ENCODE assay signal across 8 cellular contexts in the genomic region with DNA sequence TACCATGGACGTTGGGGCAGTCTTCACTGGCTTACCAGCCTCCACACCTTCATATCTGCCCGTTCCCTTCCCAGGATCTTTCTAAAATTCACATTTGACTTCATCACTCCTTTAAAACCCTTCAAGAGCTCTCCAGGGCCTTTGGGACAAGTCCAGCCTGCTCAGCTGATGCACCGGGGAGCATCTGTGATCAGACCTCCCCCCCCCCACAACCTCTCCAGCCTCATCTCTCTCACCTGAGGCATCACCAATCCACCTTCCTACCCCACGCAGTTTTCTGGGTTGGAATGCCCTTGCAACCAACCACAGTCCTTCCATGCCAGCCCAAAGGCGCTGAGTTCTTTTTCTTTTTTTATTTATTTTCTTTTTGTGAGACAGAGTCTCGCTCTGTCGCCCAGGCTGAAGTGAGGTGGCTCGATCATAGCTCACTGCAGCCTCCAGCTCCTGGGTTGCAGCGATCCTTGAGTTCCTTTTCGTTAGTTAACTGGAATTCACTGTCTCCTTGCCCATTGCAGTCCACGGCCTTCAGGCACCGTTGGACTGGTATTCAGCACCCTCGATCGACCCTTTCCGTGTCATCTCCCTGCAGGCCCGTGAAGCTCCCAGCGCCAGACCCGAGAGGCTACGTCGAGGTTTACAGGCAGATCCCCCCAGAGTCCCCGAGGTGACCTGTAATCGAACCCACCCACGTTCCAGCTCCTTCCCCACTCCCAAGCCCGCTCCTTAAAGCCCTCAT. TPM values are rescaled to one million over a fixed set of nuclear protein-coding genes. Genes with fewer than 3 reads are reported as not detected.
DNase-seq lines count a peak whose midpoint lies in the region; ATAC-seq and TF ChIP-seq lines count a peak whose summit lies in the region.

No MANE protein-coding gene starts in this region.

- peak overlapping the region; percentile 71 to 84 for H3K27ac ChIP-seq in breast epithelium
- H3K27ac ChIP-seq in testis, result peak overlapping the region; percentile 31 to 50

- H3K4me3 ChIP-seq in LNCaP clone FGC (ENCODE audit: low read depth, low read length) (peak overlapping the region; percentile 97), breast epithelium (peak overlapping the region; percentile 94 to 100 (median 98)), testis (peak overlapping the region; percentile 78 to 99)

- H3K27me3 ChIP-seq in breast epithelium, result no peaks in the 10 kb centered on the region
- H3K27me3 ChIP-seq in testis, result no peaks in the 10 kb centered on the region

- WGBS in testis, 2 donors, result 11 to 13% methylated on average over 20 to 24 of the region's 24 CpGs

- intact Hi-C loops in breast epithelium (cut with DNase I; ENCODE audit: low total_unique reads) (no loop called here), left colon (cut with DNase I, micrococcal nuclease) (no loop called here), testis (cut with DNase I; ENCODE audit: low total_unique reads) (no loop called here)

- H3K36me3 ChIP-seq in breast epithelium (no peaks in the 10 kb centered on the region), testis (ENCODE audit: low read depth, missing control alignments) (no peaks in the 10 kb centered on the region)

- H3K9me3 ChIP-seq in breast epithelium, result no peaks in the 10 kb centered on the region
- H3K9me3 ChIP-seq in testis, result no peaks in the 10 kb centered on the region

- peak; percentile 52 for DNase-seq in GM10266 (ENCODE audit: extremely low spot score)
- DNase-seq in LNCaP clone FGC (ENCODE audit: low read depth), result no peak
- DNase-seq in breast epithelium (ENCODE audit: low spot score in 2 of 2), result no peak
- DNase-seq in left colon, result no peak
- no peak for DNase-seq in testis
- DNase-seq in NOMO-1 treated with DMSO at 0.1 percent for 48 hours (lab: John Stamatoyannopoulos, UW; ENCODE audit: unreplicated experiment), result no peak
- DNase-seq in COLO829 (ENCODE audit: low spot score), result no peak
- no peak for DNase-seq in NCI-H446 (lab: John Stamatoyannopoulos, UW)

- TF ChIP-seq CTCF in GM10266 (IDR thresholded peaks at IDR 0.05; ENCODE audit: control insufficient read depth, insufficient read depth, low read depth, missing control alignments), result no peak
- no peak for TF ChIP-seq CTCF in LNCaP clone FGC (IDR thresholded peaks at IDR 0.05; ENCODE audit: control insufficient read depth, extremely low read depth, insufficient read depth)
- TF ChIP-seq CTCF in breast epithelium (IDR thresholded peaks at IDR 0.05), result no peak
- TF ChIP-seq CTCF in testis (IDR thresholded peaks at IDR 0.05), result no peak

- TF ChIP-seq POLR2A in breast epithelium (IDR thresholded peaks at IDR 0.05) (no peak), testis (IDR thresholded peaks at IDR 0.05) (no peak)

- peak; percentile 27 for ATAC-seq in left colon

- peaks cover 0 to 10% of the 10 kb centered on the region in 2 donors for H3K4me1 ChIP-seq in breast epithelium
- peaks cover 21% of the 10 kb centered on the region for H3K4me1 ChIP-seq in testis

RNA-seq across cellular contexts. Expression of a gene that starts 0.7 kb away (rescaled TPM):
- total RNA-seq in breast epithelium, result 10 to 100 TPM; 15.1 to 28.5 (median 17.8) TPM
- total RNA-seq in left colon, result 1 to 10 TPM; 9.5 to 9.9 TPM
- 10 to 100 TPM; 26.7 to 27.7 TPM for total RNA-seq in testis
- 9.3 TPM for polyA plus RNA-seq in testis (ENCODE audit: insufficient read depth, low read depth, low replicate concordance)

RNA-seq across cellular contexts. Expression of a gene that starts 0.8 kb away (rescaled TPM):
- total RNA-seq in breast epithelium, result 10 to 100 TPM in 2 of 3 donors, 1 to 10 TPM in 1; 7.4 to 20.6 (median 11.6) TPM
- 10 to 100 TPM; 12.6 to 15.2 TPM for total RNA-seq in left colon
- total RNA-seq in testis, result 100 to 1,000 TPM; 221 to 350 TPM
- 540 TPM for polyA plus RNA-seq in testis (ENCODE audit: insufficient read depth, low read depth, low replicate concordance)

RNA-seq across cellular contexts. Expression of a gene that starts 14.7 kb away (rescaled TPM):
- 10 to 100 TPM; 14.3 to 24.2 (median 22.3) TPM for total RNA-seq in breast epithelium
- total RNA-seq in left colon, result 10 to 100 TPM; 49.4 to 50.9 TPM
- 10 to 100 TPM; 33.9 to 46.0 TPM for total RNA-seq in testis
- 73.1 TPM for polyA plus RNA-seq in testis (ENCODE audit: insufficient read depth, low read depth, low replicate concordance)

RNA-seq across cellular contexts. Expression of a gene that starts 30.6 kb away (rescaled TPM):
- 10 to 100 TPM in 2 of 3 donors, 1 to 10 TPM in 1; 8.3 to 24.9 (median 18.1) TPM for total RNA-seq in breast epithelium
- total RNA-seq in left colon, result 1 to 10 TPM; 4.2 to 6.8 TPM
- 10 to 100 TPM in 1 of 2 donors, 1 to 10 TPM in 1; 9.7 to 10.3 TPM for total RNA-seq in testis
- 9.9 TPM for polyA plus RNA-seq in testis (ENCODE audit: insufficient read depth, low read depth, low replicate concordance)

RNA-seq across cellular contexts. Expression of a gene that starts 53.6 kb away (rescaled TPM):
- total RNA-seq in breast epithelium, result 10 to 100 TPM in 1 of 3 donors, 1 to 10 TPM in 2; 3.7 to 11.1 (median 7.2) TPM
- total RNA-seq in left colon, result 10 to 100 TPM; 13.4 to 22.5 TPM
- total RNA-seq in testis, result 10 to 100 TPM; 11.5 to 15.7 TPM
- polyA plus RNA-seq in testis (ENCODE audit: insufficient read depth, low read depth, low replicate concordance), result 18.5 TPM

Comparison
In these comparisons a context has a peak if more than half of its experiments do, and no peak if none do; other contexts are left out.
1. RNA of a gene that starts 0.8 kb away (total RNA-seq): 221 to 350 TPM in testis; 12.6 to 15.2 TPM in left colon and 7.4 to 20.6 TPM in breast epithelium; every median in the first group is over 10 times any median in the second.
2. Peak in every context shown above with its lines, with median percentiles within 50 percentile points of each other: H3K4me3 ChIP-seq.